ENCODE assay signal across 9 cellular contexts in the genomic region with DNA sequence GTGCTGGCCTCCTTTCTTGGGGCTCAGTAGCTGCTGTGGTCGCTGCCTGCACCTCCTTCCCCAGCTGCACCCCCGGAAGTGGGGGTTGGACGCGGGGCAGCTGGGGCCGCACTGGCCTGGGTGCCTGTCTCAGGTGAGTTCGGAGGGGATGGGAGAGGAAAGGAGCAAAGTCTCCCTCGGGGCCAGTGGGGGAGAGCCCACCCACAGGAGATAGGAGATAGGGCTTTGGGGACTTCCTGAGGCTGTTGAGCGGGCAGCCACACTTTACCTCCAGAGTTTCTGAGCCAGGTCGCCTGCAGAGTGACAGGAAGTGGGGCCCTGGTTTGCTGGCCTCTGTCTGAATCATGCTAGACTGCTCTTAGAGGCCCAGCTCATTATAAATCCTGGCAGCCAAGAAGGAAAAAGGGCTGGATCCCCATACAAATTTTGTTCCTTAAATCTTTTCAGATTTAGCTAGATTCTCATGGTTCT. TPM values are rescaled to one million over a fixed set of nuclear protein-coding genes. Genes with fewer than 3 reads are reported as not detected.
DNase-seq lines count a peak whose midpoint lies in the region; ATAC-seq, FAIRE-seq and TF ChIP-seq lines count a peak whose summit lies in the region.
"Had no signal": no experiment of that assay in that cellular context is flagged by ENCODE, and none has a peak within 500 bp of the region (broad histone marks: within the 10 kb centered on the region; RNA-seq: fewer than 3 reads in every experiment).

No MANE protein-coding gene starts in this region.

- peak overlapping the region; percentile 72 for H3K4me3 Mint-ChIP-seq in CD8-positive, alpha-beta T cell
- peak overlapping the region; percentile 62 for H3K4me3 Mint-ChIP-seq in memory B cell

- TF ChIP-seq POLR2A in H54 (IDR thresholded peaks at IDR 0.05; ENCODE audit: low read depth, low read length), result no peak

- peak in 4 of 7 experiments; percentile 54 to 76 (median 65) for DNase-seq in CD8-positive, alpha-beta T cell
- peak; percentile 73 for DNase-seq in activated CD4-positive, alpha-beta T cell treated with anti-CD3 and anti-CD28 coated beads for 48 hours
- DNase-seq in memory B cell (ENCODE audit: low spot score in 2 of 2) (no peak), H54 (ENCODE audit: insufficient read length, low spot score) (no peak), cerebellum (ENCODE audit: low spot score) (no peak), NCI-H1436 (lab: John Stamatoyannopoulos, UW) (no peak)

- peaks cover 44% of the 10 kb centered on the region for H3K36me3 Mint-ChIP-seq in CD8-positive, alpha-beta T cell
- H3K36me3 Mint-ChIP-seq in memory B cell, result peaks cover 3% of the 10 kb centered on the region

- peaks cover 92% of the 10 kb centered on the region for H3K4me1 Mint-ChIP-seq in CD8-positive, alpha-beta T cell (ENCODE audit: low read depth)
- H3K4me1 Mint-ChIP-seq in memory B cell, result peaks cover 70% of the 10 kb centered on the region

- H3K27ac ChIP-seq in CD8-positive, alpha-beta T cell (ENCODE audit: low read depth, low read length), result peak overlapping the region; percentile 24

- POLR2A ChIA-PET in CD8-positive, alpha-beta T cell (lab: Charles Lee), result interaction anchor here (1.0 to 5.4 kb wide), 9 partner anchors 7 to 69 kb away, joined by 3 to 34 read pairs (median 5); a partner anchor contains a TSS

- no peaks in the 10 kb centered on the region for H3K27me3 ChIP-seq in CD8-positive, alpha-beta T cell (ENCODE audit: insufficient read depth, low read length)

- no peaks in the 10 kb centered on the region for H3K9me3 ChIP-seq in CD8-positive, alpha-beta T cell (ENCODE audit: low read length)

- no peaks in the 10 kb centered on the region for H3K27me3 Mint-ChIP-seq in CD8-positive, alpha-beta T cell (ENCODE audit: low read depth)
- no peaks in the 10 kb centered on the region for H3K27me3 Mint-ChIP-seq in memory B cell

- no peak for TF ChIP-seq CTCF in CD8-positive, alpha-beta T cell (IDR thresholded peaks at IDR 0.05)

- FAIRE-seq in H54 (lab: Jason Lieb, UNC), result no peak

- peaks cover 85% of the 10 kb centered on the region for H3K4me1 ChIP-seq in CD8-positive, alpha-beta T cell (ENCODE audit: insufficient read depth, low read length)

- H3K9me3 Mint-ChIP-seq in CD8-positive, alpha-beta T cell, result no peaks in the 10 kb centered on the region
- H3K9me3 Mint-ChIP-seq in memory B cell, result no peaks in the 10 kb centered on the region

- intact Hi-C loops in CD8-positive, alpha-beta T cell (cut with DNase I, micrococcal nuclease), result loop anchor here (2.0 to 10.0 kb wide), 3 partner anchors 18 to 630 kb away; a partner anchor contains a TSS

- H3K36me3 ChIP-seq in CD8-positive, alpha-beta T cell (ENCODE audit: insufficient read depth, low read length), result no peaks in the 10 kb centered on the region

- H3K4me3 ChIP-seq in CD8-positive, alpha-beta T cell (ENCODE audit: low read depth, low read length), result peak overlapping the region; percentile 33

- CTCF ChIA-PET in CD8-positive, alpha-beta T cell (lab: Charles Lee), result interaction anchor here (0.7 to 3.9 kb wide), 7 partner anchors 12 to 141 kb away, joined by 3 to 22 read pairs (median 4); no protein-coding TSS in a partner anchor

- peak; percentile 56 for ATAC-seq in CD8-positive, alpha-beta T cell
- ATAC-seq in GM19455 (IDR thresholded peaks at IDR 0.05; ENCODE audit: unreplicated experiment) (peak; percentile 71), HG03439 (IDR thresholded peaks at IDR 0.05; ENCODE audit: unreplicated experiment) (peak; percentile 58), memory B cell (ENCODE audit: low read depth) (peak; percentile 17)
- ATAC-seq: right cardiac atrium had no signal

- H3K27ac Mint-ChIP-seq in CD8-positive, alpha-beta T cell, result peak overlapping the region; percentile 89
- H3K27ac Mint-ChIP-seq in memory B cell, result peak overlapping the region; percentile 32

RNA-seq across cellular contexts. Expression of a gene that starts 8.1 kb away (rescaled TPM):
- total RNA-seq in CD8-positive, alpha-beta T cell, result 10 to 100 TPM; 67.9 to 70.7 TPM
- total RNA-seq in cerebellum, result 22.5 TPM

Comparison
In these comparisons a context has a peak if more than half of its experiments do, and no peak if none do; other contexts are left out.
1. ATAC-seq: peak in every context shown above with its lines; median percentile 71 in GM19455; 58 in HG03439; 56 in CD8-positive, alpha-beta T cell; 17 in memory B cell.
2. DNase-seq: peak in CD8-positive, alpha-beta T cell (4 of 7) and activated CD4-positive, alpha-beta T cell treated with anti-CD3 and anti-CD28 coated beads for 48 hours (single experiment); none in memory B cell (0 of 2), H54 (single experiment), cerebellum (single experiment) and NCI-H1436 (single experiment).